Comparison of ENCODE assay signal across 10 cellular contexts in genomic region chr15:45660231-45660979, GRCh38. TPM values are rescaled to one million over a fixed set of nuclear protein-coding genes. Genes with fewer than 3 reads are reported as not detected.
A peak's percentile ranks its signal among the peaks of the same experiment; 100 is the strongest.
DNase-seq lines count a peak whose midpoint lies in the region; ATAC-seq and TF ChIP-seq lines count a peak whose summit lies in the region.
"Had no signal": no experiment of that assay in that cellular context is flagged by ENCODE, and none has a peak within 500 bp of the region (broad histone marks: within the 10 kb centered on the region; RNA-seq: fewer than 3 reads in every experiment).

No MANE protein-coding gene starts in this region.

- no peak overlapping the region for H2AFZ ChIP-seq in MM.1S (ENCODE audit: low read length)

- no peaks in the 10 kb centered on the region for H3F3A ChIP-seq in MM.1S (ENCODE audit: insufficient read depth, low read length)

- H4K20me1 ChIP-seq in MM.1S (ENCODE audit: insufficient read depth, low read length) = no peaks in the 10 kb centered on the region

- no peaks in the 10 kb centered on the region for H3K27me3 ChIP-seq in Peyer's patch
- H3K27me3 ChIP-seq in gastroesophageal sphincter = no peaks in the 10 kb centered on the region
- no peaks in the 10 kb centered on the region for H3K27me3 ChIP-seq in sigmoid colon
- peaks cover 15% of the 10 kb centered on the region; the same call in 1 of the 2 replicates for H3K27me3 ChIP-seq in SJCRH30
- no peaks in the 10 kb centered on the region for H3K27me3 ChIP-seq in MM.1S (replicated peaks; ENCODE audit: insufficient read depth, low read length)

- no peak overlapping the region for H3K9ac ChIP-seq in MM.1S (ENCODE audit: low read length)

- no peaks in the 10 kb centered on the region for H3K9me3 ChIP-seq in Peyer's patch
- H3K9me3 ChIP-seq in gastroesophageal sphincter = no peaks in the 10 kb centered on the region
- no peaks in the 10 kb centered on the region for H3K9me3 ChIP-seq in sigmoid colon
- no peaks in the 10 kb centered on the region for H3K9me3 ChIP-seq in SJCRH30 (replicated peaks)
- H3K9me3 ChIP-seq in MM.1S (replicated peaks; ENCODE audit: insufficient read depth, low read length) = no peaks in the 10 kb centered on the region

- peak; percentile 17 for DNase-seq in EL
- no peak for DNase-seq in Peyer's patch
- peak; percentile 72 for DNase-seq in sigmoid colon
- no peak for DNase-seq in activated CD4-positive, CD25-positive, alpha-beta regulatory T cell (lab: John Stamatoyannopoulos, UW)
- DNase-seq in mucosa of gallbladder (ENCODE audit: low spot score) = no peak
- DNase-seq in SJCRH30 = no peak
- DNase-seq in MM.1S = no peak
- DNase-seq: anterior cingulate cortex, GDM1 had no signal

- no peak for TF ChIP-seq POLR2A in Peyer's patch (IDR thresholded peaks at IDR 0.05)
- no peak for TF ChIP-seq POLR2A in gastroesophageal sphincter (IDR thresholded peaks at IDR 0.05)
- TF ChIP-seq POLR2A in sigmoid colon (IDR thresholded peaks at IDR 0.05) = no peak

- H3K9me2 ChIP-seq in MM.1S (replicated peaks; ENCODE audit: insufficient read depth, low read length) = no peaks in the 10 kb centered on the region

- peak in 1 of 6 experiments; percentile 7 for TF ChIP-seq CTCF in Peyer's patch (IDR thresholded peaks at IDR 0.05)
- no peak for TF ChIP-seq CTCF in gastroesophageal sphincter (IDR thresholded peaks at IDR 0.05)
- TF ChIP-seq CTCF in sigmoid colon (IDR thresholded peaks at IDR 0.05) = no peak
- TF ChIP-seq CTCF in MM.1S (IDR thresholded peaks at IDR 0.05; ENCODE audit: low read length) = no peak

- peak overlapping the region in 3 of 4 donors; percentile 2 to 27 (median 13) for H3K27ac ChIP-seq in Peyer's patch
- H3K27ac ChIP-seq in gastroesophageal sphincter = peak overlapping the region in 3 of 4 donors; percentile 2 to 31 (median 10)
- H3K27ac ChIP-seq in sigmoid colon = peak overlapping the region in 3 of 4 donors; percentile 66 to 83 (median 73)
- H3K27ac ChIP-seq in SJCRH30 = no peak overlapping the region
- no peak overlapping the region for H3K27ac ChIP-seq in MM.1S (ENCODE audit: low read length)

- 56 to 67% methylated on average over 2 to 3 of the region's 5 CpGs for whole genome bisulfite sequencing in gastroesophageal sphincter (ENCODE audit: low coverage in 1 of 2), 2 donors
- WGBS in sigmoid colon, 2 donors = 24 to 63% methylated on average over 5 of the region's 5 CpGs

- TF ChIP-seq EP300 in gastroesophageal sphincter (IDR thresholded peaks at IDR 0.05) (no peak), sigmoid colon (IDR thresholded peaks at IDR 0.05) (no peak)

- H3K4me2 ChIP-seq in MM.1S (ENCODE audit: low read depth, low read length) = no peak overlapping the region

- no peak for ATAC-seq in gastroesophageal sphincter

- intact Hi-C loops in sigmoid colon (cut with DNase I) = loop anchor here (5.0 kb wide), 1 partner anchor 42 kb away; no protein-coding TSS in a partner anchor

- H3K4me3 ChIP-seq in Peyer's patch (no peak overlapping the region), gastroesophageal sphincter (no peak overlapping the region), sigmoid colon (no peak overlapping the region), SJCRH30 (no peak overlapping the region), MM.1S (ENCODE audit: low read length) (no peak overlapping the region)

- H3K4me1 ChIP-seq in Peyer's patch (peaks cover 0 to 43% (median 1%) of the 10 kb centered on the region in 4 donors), gastroesophageal sphincter (peaks cover 2 to 39% (median 18%) of the 10 kb centered on the region in 3 donors), sigmoid colon (peaks cover 0 to 47% (median 39%) of the 10 kb centered on the region in 4 donors), SJCRH30 (no peaks in the 10 kb centered on the region), MM.1S (ENCODE audit: low read length) (no peaks in the 10 kb centered on the region)

- peaks cover 0 to 45% (median 0%) of the 10 kb centered on the region in 3 donors for H3K36me3 ChIP-seq in Peyer's patch
- H3K36me3 ChIP-seq in gastroesophageal sphincter = peaks cover 0 to 51% of the 10 kb centered on the region in 2 donors
- H3K36me3 ChIP-seq in sigmoid colon = peaks cover 7 to 39% (median 18%) of the 10 kb centered on the region in 4 donors
- no peaks in the 10 kb centered on the region for H3K36me3 ChIP-seq in SJCRH30
- H3K36me3 ChIP-seq in MM.1S (replicated peaks; ENCODE audit: insufficient read depth, low read length) = no peaks in the 10 kb centered on the region; the same call in 1 of the 2 replicates

- H3K79me2 ChIP-seq in MM.1S (ENCODE audit: low read length) = peaks cover 23% of the 10 kb centered on the region

RNA-seq across cellular contexts. Expression of gene SQOR, which starts 25.6 kb away (rescaled TPM):
- total RNA-seq in Peyer's patch (100 to 1,000 TPM in 1 of 4 donors, 10 to 100 TPM in 3; 85.8 to 101 (median 96.7) TPM), gastroesophageal sphincter (10 to 100 TPM; 66.6 to 96.3 (median 87.1) TPM), sigmoid colon (10 to 100 TPM; 60.4 to 83.4 (median 67.7) TPM), mucosa of gallbladder (29.4 TPM)
- polyA plus RNA-seq in sigmoid colon = 100 to 1,000 TPM; 275 to 415 (median 355) TPM
- 0.51 and 0.67 TPM in 2 replicates for total RNA-seq in SJCRH30 (2014; rRNA removed; shearing (Covaris generic))

Comparison
In these comparisons a context has a peak if more than half of its experiments do, and no peak if none do; other contexts are left out.
1. DNase-seq: peak in EL (single experiment) and sigmoid colon (single experiment); none in Peyer's patch (0 of 3), activated CD4-positive, CD25-positive, alpha-beta regulatory T cell (0 of 4), mucosa of gallbladder (single experiment), SJCRH30 (0 of 2) and MM.1S (single experiment).
2. H3K27ac ChIP-seq: peak in Peyer's patch (3 of 4), gastroesophageal sphincter (3 of 4) and sigmoid colon (3 of 4); none in SJCRH30 (single experiment) and MM.1S (single experiment).
3. RNA of gene SQOR, which starts 25.6 kb away (total RNA-seq): 85.8 to 101 TPM in Peyer's patch, 66.6 to 96.3 TPM in gastroesophageal sphincter, 60.4 to 83.4 TPM in sigmoid colon and 29.4 TPM in mucosa of gallbladder (single experiment); 0.51 to 0.67 TPM in SJCRH30; every median in the first group is over 10 times any median in the second.